9 cellular contexts compared by ENCODE assay signal in the genomic region with DNA sequence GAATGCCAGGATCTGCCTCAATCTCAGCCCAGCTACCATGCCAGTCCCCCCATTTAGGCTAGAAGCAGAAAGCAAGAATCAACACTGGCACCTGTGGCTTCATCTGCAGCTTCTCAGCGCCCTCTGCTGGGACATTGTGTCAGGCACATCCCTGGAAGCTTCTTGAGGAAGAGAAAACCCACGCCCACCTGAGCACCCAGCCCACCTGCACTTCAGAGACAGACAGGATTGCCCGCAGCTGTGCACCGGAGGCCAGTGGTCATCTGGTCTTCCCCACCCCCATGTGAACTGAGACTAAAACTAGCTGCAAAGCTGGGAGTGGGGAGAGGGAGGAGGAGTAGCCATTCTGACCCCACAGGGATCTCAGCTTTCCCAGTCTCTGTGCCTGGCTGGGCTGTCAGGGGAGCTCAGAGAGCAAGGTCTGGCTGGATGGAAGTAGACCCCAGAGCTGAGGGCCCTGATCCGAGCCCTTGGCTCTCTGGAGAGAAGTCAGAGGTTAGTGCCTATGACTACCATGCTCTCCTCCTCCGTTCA.
DNase-seq lines count a peak whose midpoint lies in the region; ATAC-seq and TF ChIP-seq lines count a peak whose summit lies in the region.
"Had no signal": no experiment of that assay in that cellular context is flagged by ENCODE, and none has a peak within 500 bp of the region (broad histone marks: within the 10 kb centered on the region; RNA-seq: fewer than 3 reads in every experiment).

No MANE protein-coding gene starts in this region.

- peak; percentile 68 for DNase-seq in COR-L47 (lab: John Stamatoyannopoulos, UW)
- peak; percentile 49 for DNase-seq in H4 (ENCODE audit: low spot score)
- peak; percentile 75 for DNase-seq in NCI-H526 treated with DMSO at 0.1 percent for 48 hours (lab: John Stamatoyannopoulos, UW)
- peak; percentile 32 for DNase-seq in activated T-cell treated with anti-CD3 and anti-CD28 coated beads, Interleukin-2, amount 50 U/mL, for 4 hours
- DNase-seq in foreskin fibroblast: peak; percentile 28 to 57
- peak; percentile 65 for DNase-seq in pons (ENCODE audit: low spot score)

- no peak for ATAC-seq in activated T-cell treated with anti-CD3 and anti-CD28 coated beads, Interleukin-2, amount 50 U/mL, for 4 hours
- ATAC-seq in HG03521 (IDR thresholded peaks at IDR 0.05; ENCODE audit: unreplicated experiment) (no peak), HG03460 (IDR thresholded peaks at IDR 0.05; ENCODE audit: unreplicated experiment) (no peak)

- H3K4me3 Mint-ChIP-seq in activated T-cell treated with anti-CD3 and anti-CD28 coated beads, Interleukin-2, amount 50 U/mL, for 4 hours: no peak overlapping the region

- TF ChIP-seq CTCF in foreskin fibroblast (IDR thresholded peaks at IDR 0.05; ENCODE audit: low read depth, low read length): peak; percentile 84

- no peaks in the 10 kb centered on the region for H3K36me3 Mint-ChIP-seq in activated T-cell treated with anti-CD3 and anti-CD28 coated beads, Interleukin-2, amount 50 U/mL, for 4 hours (ENCODE audit: insufficient read depth)

- peaks cover 20% of the 10 kb centered on the region for H3K27me3 Mint-ChIP-seq in activated T-cell treated with anti-CD3 and anti-CD28 coated beads, Interleukin-2, amount 50 U/mL, for 4 hours (ENCODE audit: low read depth)

- no peaks in the 10 kb centered on the region for H3K4me1 Mint-ChIP-seq in activated T-cell treated with anti-CD3 and anti-CD28 coated beads, Interleukin-2, amount 50 U/mL, for 4 hours (ENCODE audit: low read depth)

- H3K4me3 ChIP-seq in foreskin fibroblast (ENCODE audit: low read depth in 1 of 2, low read length in 2 of 2): no peak overlapping the region
- H3K4me3 ChIP-seq: Peyer's patch had no signal

- H3K9me3 Mint-ChIP-seq in activated T-cell treated with anti-CD3 and anti-CD28 coated beads, Interleukin-2, amount 50 U/mL, for 4 hours: no peaks in the 10 kb centered on the region
